In the genomic region with DNA sequence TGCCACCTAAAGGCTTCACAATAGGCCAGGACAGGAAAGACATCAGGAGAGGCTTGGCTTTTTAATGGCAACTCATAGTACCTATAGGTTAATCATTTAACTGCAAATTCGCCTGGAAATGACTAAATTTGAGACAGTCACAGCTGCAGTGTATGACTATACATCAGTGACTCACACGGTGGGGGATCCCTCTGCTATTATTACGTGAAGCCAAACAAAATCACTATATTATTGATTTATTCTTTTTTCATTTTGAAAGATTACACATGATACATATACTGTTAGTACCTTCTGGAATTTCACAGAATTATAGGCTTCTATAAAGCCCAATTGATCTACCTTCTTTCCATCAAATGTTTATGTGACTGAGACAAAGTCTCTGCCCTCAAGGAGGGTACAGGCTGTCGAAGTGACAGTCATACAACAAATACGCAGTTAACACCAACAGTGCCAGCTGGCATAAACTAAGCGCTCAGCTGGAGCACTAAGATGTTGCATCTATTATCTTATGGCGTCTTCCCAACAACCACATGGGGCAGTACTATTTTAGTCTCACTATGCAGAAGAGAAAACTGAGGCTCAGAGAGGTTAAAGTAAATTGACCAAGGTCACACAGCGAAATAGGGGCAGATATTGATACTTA, we compare ENCODE assay signal across 9 cellular contexts.
DNase-seq lines count a peak whose midpoint lies in the region; ATAC-seq, FAIRE-seq and TF ChIP-seq lines count a peak whose summit lies in the region.
"Had no signal": no experiment of that assay in that cellular context is flagged by ENCODE, and none has a peak within 500 bp of the region (broad histone marks: within the 10 kb centered on the region; RNA-seq: fewer than 3 reads in every experiment).

No MANE protein-coding gene starts in this region.

- peak overlapping the region; percentile 77 for H3K27ac Mint-ChIP-seq in activated naive CD8-positive, alpha-beta T cell treated with anti-CD3 and anti-CD28 coated beads, Interleukin-2, amount 10 ng/mL, durations not matched to agents 7 days and 5 days
- peak overlapping the region in 1 of 9 donors; percentile 85 for H3K27ac Mint-ChIP-seq in naive thymus-derived CD4-positive, alpha-beta T cell
- H3K27ac Mint-ChIP-seq: activated B cell treated with CpG ODN at 0.5 μM for 24 hours had no signal

- no peak for FAIRE-seq in A549 (lab: Jason Lieb, UNC)
- FAIRE-seq in GM19239 (lab: Jason Lieb, UNC), result peak; percentile 70

- H3K36me3 Mint-ChIP-seq in activated naive CD8-positive, alpha-beta T cell treated with anti-CD3 and anti-CD28 coated beads, Interleukin-2, amount 10 ng/mL, durations not matched to agents 7 days and 5 days, result peaks cover 13% of the 10 kb centered on the region
- H3K36me3 Mint-ChIP-seq in naive thymus-derived CD4-positive, alpha-beta T cell, result peaks cover 0 to 11% (median 0%) of the 10 kb centered on the region in 5 donors

- H3K27me3 ChIP-seq in naive thymus-derived CD4-positive, alpha-beta T cell (ENCODE audit: control insufficient read depth in 2 of 2, insufficient read depth in 2 of 2, low read length in 2 of 2), result no peaks in the 10 kb centered on the region

- 7% methylated on average over 8 of the region's 8 CpGs for WGBS in A549 (ENCODE audit: missing lambda C conversion rate)

- intact Hi-C loops in naive thymus-derived CD4-positive, alpha-beta T cell (cut with micrococcal nuclease), result loop anchor here in 1 of 2 donors (1.0 kb wide), 1 partner anchor 8 kb away; no protein-coding TSS in a partner anchor

- H3K36me3 ChIP-seq in naive thymus-derived CD4-positive, alpha-beta T cell (ENCODE audit: control insufficient read depth in 2 of 3, insufficient read depth in 3 of 3, low read length in 3 of 3), result no peaks in the 10 kb centered on the region

- no peak for TF ChIP-seq CTCF in A549 (IDR thresholded peaks at IDR 0.05)

- peaks cover 48% of the 10 kb centered on the region for H3K4me1 Mint-ChIP-seq in activated naive CD8-positive, alpha-beta T cell treated with anti-CD3 and anti-CD28 coated beads, Interleukin-2, amount 10 ng/mL, durations not matched to agents 7 days and 5 days
- H3K4me1 Mint-ChIP-seq in naive thymus-derived CD4-positive, alpha-beta T cell, result peaks cover 0 to 68% (median 15%) of the 10 kb centered on the region in 7 donors
- H3K4me1 Mint-ChIP-seq: activated B cell treated with CpG ODN at 0.5 μM for 24 hours had no signal

- POLR2A ChIA-PET in A549 (lab: Yijun Ruan, JAX), result no interaction called here
- POLR2A ChIA-PET in activated naive CD8-positive, alpha-beta T cell treated with anti-CD3 and anti-CD28 coated beads, Interleukin-2, amount 10 ng/mL, durations not matched to agents 7 days and 5 days (lab: Charles Lee), result no interaction called here
- POLR2A ChIA-PET in naive thymus-derived CD4-positive, alpha-beta T cell (lab: Charles Lee), result no interaction called here

- ATAC-seq in A549 (peak; percentile 74 to 83), HG03159 (IDR thresholded peaks at IDR 0.05; ENCODE audit: unreplicated experiment) (peak; percentile 88)
- ATAC-seq in activated naive CD8-positive, alpha-beta T cell treated with anti-CD3 and anti-CD28 coated beads, Interleukin-2, amount 10 ng/mL, durations not matched to agents 7 days and 5 days (ENCODE audit: low read depth), result no peak
- no peak for ATAC-seq in naive thymus-derived CD4-positive, alpha-beta T cell

- peak overlapping the region; percentile 72 for H3K4me2 ChIP-seq in A549

- no peaks in the 10 kb centered on the region for H3K9me3 ChIP-seq in A549
- H3K9me3 ChIP-seq in naive thymus-derived CD4-positive, alpha-beta T cell (ENCODE audit: control insufficient read depth in 2 of 3, low read length in 3 of 3), result no peaks in the 10 kb centered on the region

- no peak for TF ChIP-seq EP300 in A549 (IDR thresholded peaks at IDR 0.05)

- H3K4me1 ChIP-seq in A549, result peaks cover 33% of the 10 kb centered on the region
- H3K4me1 ChIP-seq in naive thymus-derived CD4-positive, alpha-beta T cell (ENCODE audit: control insufficient read depth in 2 of 2, insufficient read depth in 2 of 2, low read length in 2 of 2), result peaks cover 3 to 6% of the 10 kb centered on the region in 2 donors

- H3K27ac ChIP-seq in A549, result peak overlapping the region; percentile 58 to 78; a peak in 4 of 6 replicates
- H3K27ac ChIP-seq in naive thymus-derived CD4-positive, alpha-beta T cell (ENCODE audit: low read depth, low read length), result no peak overlapping the region

- TF ChIP-seq RAD21 in A549 (conservative IDR thresholded peaks at IDR 0.05 in 1 of 2, IDR thresholded peaks at IDR 0.05 in 1 of 2), result no peak

- DNase-seq in A549 (ENCODE audit: low read depth in 1 of 2, low spot score in 1 of 2) (peak; percentile 53 to 56), GM19239 (ENCODE audit: insufficient read length, low spot score) (peak; percentile 15), NCI-H345 treated with DMSO at 0.1 percent for 48 hours (lab: John Stamatoyannopoulos, UW; ENCODE audit: unreplicated experiment) (no peak), D341Med (ENCODE audit: low spot score) (no peak)
- no peak for DNase-seq in activated naive CD8-positive, alpha-beta T cell treated with anti-CD3 and anti-CD28 coated beads, Interleukin-2, amount 10 ng/mL, durations not matched to agents 7 days and 5 days
- DNase-seq in stimulated activated CD8-positive, alpha-beta memory T cell treated with anti-CD3 and anti-CD28 coated beads, Interleukin-12 subunit alpha, Interleukin-12 subunit beta, amount 100 ng/mL, for 24 hours (ENCODE audit: extremely low read depth), result peak; percentile 21
- DNase-seq in naive thymus-derived CD4-positive, alpha-beta T cell, result no peak
- DNase-seq: activated B cell treated with CpG ODN at 0.5 μM for 24 hours had no signal

- H3K9me3 Mint-ChIP-seq in activated naive CD8-positive, alpha-beta T cell treated with anti-CD3 and anti-CD28 coated beads, Interleukin-2, amount 10 ng/mL, durations not matched to agents 7 days and 5 days, result peaks cover 3% of the 10 kb centered on the region
- H3K9me3 Mint-ChIP-seq in naive thymus-derived CD4-positive, alpha-beta T cell, result no peaks in the 10 kb centered on the region
- H3K9me3 Mint-ChIP-seq: activated B cell treated with CpG ODN at 0.5 μM for 24 hours had no signal

- no peak overlapping the region for H3K4me3 ChIP-seq in A549
- H3K4me3 ChIP-seq in naive thymus-derived CD4-positive, alpha-beta T cell (ENCODE audit: low read length), result no peak overlapping the region

- TF ChIP-seq POLR2A in A549 (IDR thresholded peaks at IDR 0.05; ENCODE audit: low read length), result no peak

- CTCF ChIA-PET in A549 (lab: Yijun Ruan, JAX), result interaction anchor here (1.2 kb wide), 1 partner anchor 43 kb away, joined by 3 read pairs; no protein-coding TSS in a partner anchor
- CTCF ChIA-PET in naive thymus-derived CD4-positive, alpha-beta T cell (lab: Charles Lee), result no interaction called here

- H3K27me3 Mint-ChIP-seq in activated naive CD8-positive, alpha-beta T cell treated with anti-CD3 and anti-CD28 coated beads, Interleukin-2, amount 10 ng/mL, durations not matched to agents 7 days and 5 days, result no peaks in the 10 kb centered on the region
- H3K27me3 Mint-ChIP-seq in naive thymus-derived CD4-positive, alpha-beta T cell, result no peaks in the 10 kb centered on the region

- no peak overlapping the region for H3K4me3 Mint-ChIP-seq in activated naive CD8-positive, alpha-beta T cell treated with anti-CD3 and anti-CD28 coated beads, Interleukin-2, amount 10 ng/mL, durations not matched to agents 7 days and 5 days
- peak overlapping the region in 1 of 10 donors; percentile 54 for H3K4me3 Mint-ChIP-seq in naive thymus-derived CD4-positive, alpha-beta T cell
- H3K4me3 Mint-ChIP-seq: activated B cell treated with CpG ODN at 0.5 μM for 24 hours had no signal

TF ChIP-seq in A549, 52 proteins besides CTCF, POLR2A, EP300 and RAD21 (continues in another document):
- TF ChIP-seq, protein P1, sequence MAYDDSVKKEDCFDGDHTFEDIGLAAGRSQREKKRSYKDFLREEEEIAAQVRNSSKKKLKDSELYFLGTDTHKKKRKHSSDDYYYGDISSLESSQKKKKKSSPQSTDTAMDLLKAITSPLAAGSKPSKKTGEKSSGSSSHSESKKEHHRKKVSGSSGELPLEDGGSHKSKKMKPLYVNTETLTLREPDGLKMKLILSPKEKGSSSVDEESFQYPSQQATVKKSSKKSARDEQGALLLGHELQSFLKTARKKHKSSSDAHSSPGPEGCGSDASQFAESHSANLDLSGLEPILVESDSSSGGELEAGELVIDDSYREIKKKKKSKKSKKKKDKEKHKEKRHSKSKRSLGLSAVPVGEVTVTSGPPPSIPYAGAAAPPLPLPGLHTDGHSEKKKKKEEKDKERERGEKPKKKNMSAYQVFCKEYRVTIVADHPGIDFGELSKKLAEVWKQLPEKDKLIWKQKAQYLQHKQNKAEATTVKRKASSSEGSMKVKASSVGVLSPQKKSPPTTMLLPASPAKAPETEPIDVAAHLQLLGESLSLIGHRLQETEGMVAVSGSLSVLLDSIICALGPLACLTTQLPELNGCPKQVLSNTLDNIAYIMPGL (CRISPR knock-in tag; IDR thresholded peaks at IDR 0.05; ENCODE audit: borderline replicate concordance), result no peak
- TF ChIP-seq MYC (IDR thresholded peaks at IDR 0.05; ENCODE audit: borderline replicate concordance, low read length), result no peak
- TF ChIP-seq ZC3H11A (IDR thresholded peaks at IDR 0.05), result no peak
- TF ChIP-seq JUNB (IDR thresholded peaks at IDR 0.05), result peak; percentile 83
- no peak for TF ChIP-seq SMC3 (IDR thresholded peaks at IDR 0.05)
- TF ChIP-seq FOSL2 (IDR thresholded peaks at IDR 0.05), result 0 out of 2 replicates have a peak, but pooled peaks have one; percentile 24
- TF ChIP-seq FOSL2 (CRISPR knock-in tag; IDR thresholded peaks at IDR 0.05), result peak; percentile 88

Comparison
In these comparisons a context has a peak if more than half of its experiments do, and no peak if none do; other contexts are left out.
1. ATAC-seq: peak in A549 (2 of 2) and HG03159 (single experiment); none in activated naive CD8-positive, alpha-beta T cell treated with anti-CD3 and anti-CD28 coated beads, Interleukin-2, amount 10 ng/mL, durations not matched to agents 7 days and 5 days (single experiment) and naive thymus-derived CD4-positive, alpha-beta T cell (single experiment).
2. DNase-seq: peak in A549 (2 of 2), GM19239 (single experiment) and stimulated activated CD8-positive, alpha-beta memory T cell treated with anti-CD3 and anti-CD28 coated beads, Interleukin-12 subunit alpha, Interleukin-12 subunit beta, amount 100 ng/mL, for 24 hours (single experiment); none in activated naive CD8-positive, alpha-beta T cell treated with anti-CD3 and anti-CD28 coated beads, Interleukin-2, amount 10 ng/mL, durations not matched to agents 7 days and 5 days (single experiment), NCI-H345 treated with DMSO at 0.1 percent for 48 hours (single experiment), D341Med (single experiment) and naive thymus-derived CD4-positive, alpha-beta T cell (0 of 9).